ENCODE assay signal across 27 cellular contexts in genomic region chr11:17883946-17884345, GRCh38.
"Had no signal": no experiment of that assay in that cellular context is flagged by ENCODE, and none has a peak within 500 bp of the region (broad histone marks: within the 10 kb centered on the region; RNA-seq: fewer than 3 reads in every experiment).

No MANE protein-coding gene starts in this region.

- H3K4me1 ChIP-seq: heart left ventricle, left lung, lower lobe of right lung, pancreas, prostate gland, stomach, tibial nerve, uterus had no signal

- DNase-seq: glutamatergic neuron; heart left ventricle; hypothalamus; islet precursor cell; kidney glomerular epithelial cell; left cardiac atrium; lower lobe of right lung; mammary epithelial cell; mesenchymal stem cell; natural killer cell; nephron progenitor cell; retina; stimulated activated CD4-positive, alpha-beta T cell treated with anti-CD3 and anti-CD28 coated beads, Interleukin-12 subunit alpha, Interleukin-12 subunit beta, amount 100 ng/mL, for 4 hours; stimulated activated CD4-positive, alpha-beta T cell treated with anti-CD3 and anti-CD28 coated beads, Interleukin-15, amount 100 ng/mL, for 24 hours; stimulated activated CD4-positive, alpha-beta T cell treated with anti-CD3 and anti-CD28 coated beads, Interleukin-2, amount 100 ng/mL, for 24 hours; stimulated activated CD4-positive, alpha-beta T cell treated with anti-CD3 and anti-CD28 coated beads, Interleukin-4, amount 100 ng/mL, for 1 hour; stimulated activated naive B cell treated with anti-CD40 and anti-IgM and Interleukin-4, amounts not matched to agents 10 μg/mL and 1 μg/mL and 100 μg/mL, for 72 hours; stimulated activated naive CD8-positive, alpha-beta T cell treated with anti-CD3 and anti-CD28 coated beads, Interleukin-15, Interleukin-2, amounts not matched to agents 100 U/mL and 50 U/mL, for 24 hours; stomach; uterus had no signal

- ATAC-seq: heart left ventricle; left cardiac atrium; left lung; natural killer cell; pancreas; right cardiac atrium; stimulated activated naive B cell treated with anti-CD40 and anti-IgM and Interleukin-4, amounts not matched to agents 10 μg/mL and 1 μg/mL and 100 μg/mL, for 72 hours; stimulated activated naive CD8-positive, alpha-beta T cell treated with anti-CD3 and anti-CD28 coated beads, Interleukin-15, Interleukin-2, amounts not matched to agents 100 U/mL and 50 U/mL, for 24 hours had no signal

- FAIRE-seq: pancreas had no signal

- H2AFZ ChIP-seq: neural progenitor cell had no signal

- H3K9ac ChIP-seq: neural progenitor cell had no signal

- H3K27ac ChIP-seq: heart left ventricle, left lung, lower lobe of right lung, neural progenitor cell, pancreas, prostate gland, stomach, tibial nerve, uterus had no signal

- H3K9me3 ChIP-seq: heart left ventricle, left lung, lower lobe of right lung, pancreas, prostate gland, stomach, tibial nerve, uterus had no signal

- H3K4me3 ChIP-seq: heart left ventricle, left lung, lower lobe of right lung, neural progenitor cell, pancreas, prostate gland, smooth muscle cell, stomach, tibial nerve, uterus had no signal

- H3K36me3 ChIP-seq: heart left ventricle, left lung, lower lobe of right lung, neural progenitor cell, pancreas, prostate gland, stomach, tibial nerve, uterus had no signal

- H3K4me2 ChIP-seq: neural progenitor cell, smooth muscle cell had no signal

- H3K27me3 ChIP-seq: heart left ventricle, left lung, neural progenitor cell, pancreas, stomach, tibial nerve, uterus had no signal
